ENCODE assay signal across 24 cellular contexts in genomic region chr18:39232937-39233336, GRCh38.
"Had no signal": no experiment of that assay in that cellular context is flagged by ENCODE, and none has a peak within 500 bp of the region (broad histone marks: within the 10 kb centered on the region; RNA-seq: fewer than 3 reads in every experiment).

No MANE protein-coding gene starts in this region.

- H3K36me3 Mint-ChIP-seq: mesothelial cell of epicardium; naive B cell; stimulated activated naive B cell treated with anti-CD40 and anti-IgM and Interleukin-4, amounts not matched to agents 10 μg/mL and 1 μg/mL and 100 μg/mL, for 72 hours had no signal

- H3K27ac Mint-ChIP-seq: mesothelial cell of epicardium; naive B cell; natural killer cell; stimulated activated naive B cell treated with anti-CD40 and anti-IgM and Interleukin-4, amounts not matched to agents 10 μg/mL and 1 μg/mL and 100 μg/mL, for 72 hours had no signal

- H3K27me3 Mint-ChIP-seq: naive B cell; stimulated activated naive B cell treated with anti-CD40 and anti-IgM and Interleukin-4, amounts not matched to agents 10 μg/mL and 1 μg/mL and 100 μg/mL, for 72 hours had no signal

- H3K4me3 Mint-ChIP-seq: mesothelial cell of epicardium; naive B cell; natural killer cell; stimulated activated naive B cell treated with anti-CD40 and anti-IgM and Interleukin-4, amounts not matched to agents 10 μg/mL and 1 μg/mL and 100 μg/mL, for 72 hours had no signal

- DNase-seq: islet precursor cell; left ventricle myocardium inferior; mesendoderm; naive B cell; natural killer cell; pancreas; stimulated activated CD4-positive, alpha-beta T cell treated with anti-CD3 and anti-CD28 coated beads, Interleukin-12 subunit alpha, Interleukin-12 subunit beta, amount 100 ng/mL, for 4 hours; stimulated activated CD4-positive, alpha-beta T cell treated with anti-CD3 and anti-CD28 coated beads, Interleukin-15, amount 100 ng/mL, for 24 hours; stimulated activated CD4-positive, alpha-beta T cell treated with anti-CD3 and anti-CD28 coated beads, Interleukin-2, amount 100 ng/mL, for 24 hours; stimulated activated CD4-positive, alpha-beta T cell treated with anti-CD3 and anti-CD28 coated beads, Interleukin-4, amount 100 ng/mL, for 1 hour; stimulated activated naive B cell treated with anti-CD40 and anti-IgM and Interleukin-4, amounts not matched to agents 10 μg/mL and 1 μg/mL and 100 μg/mL, for 72 hours; stimulated activated naive CD8-positive, alpha-beta T cell treated with anti-CD3 and anti-CD28 coated beads, Interleukin-15, Interleukin-2, amounts not matched to agents 100 U/mL and 50 U/mL, for 24 hours; stomach; testis; thyroid gland; transverse colon had no signal

- H3K36me3 ChIP-seq: left ventricle myocardium inferior, pancreas, right atrium auricular region, stomach, thyroid gland, transverse colon, upper lobe of left lung, vagina had no signal

- H3K4me3 ChIP-seq: hepatocyte, left ventricle myocardium inferior, lung, pancreas, right atrium auricular region, skin epidermis, stomach, testis, thyroid gland, transverse colon, upper lobe of left lung, vagina had no signal

- H3K27me3 ChIP-seq: hepatocyte, pancreas, right atrium auricular region, stomach, testis, thyroid gland, transverse colon, upper lobe of left lung, vagina had no signal

- H3K4me1 Mint-ChIP-seq: naive B cell; natural killer cell; stimulated activated naive B cell treated with anti-CD40 and anti-IgM and Interleukin-4, amounts not matched to agents 10 μg/mL and 1 μg/mL and 100 μg/mL, for 72 hours had no signal

- H2AFZ ChIP-seq: hepatocyte had no signal

- ATAC-seq: natural killer cell; pancreas; sciatic nerve; stimulated activated naive B cell treated with anti-CD40 and anti-IgM and Interleukin-4, amounts not matched to agents 10 μg/mL and 1 μg/mL and 100 μg/mL, for 72 hours; stimulated activated naive CD8-positive, alpha-beta T cell treated with anti-CD3 and anti-CD28 coated beads, Interleukin-15, Interleukin-2, amounts not matched to agents 100 U/mL and 50 U/mL, for 24 hours had no signal

- H3K27ac ChIP-seq: hepatocyte, left ventricle myocardium inferior, pancreas, right atrium auricular region, skin epidermis, stomach, testis, thyroid gland, transverse colon, upper lobe of left lung, vagina had no signal

- H3K9me3 ChIP-seq: pancreas, right atrium auricular region, testis, thyroid gland, transverse colon, upper lobe of left lung, vagina had no signal

- H3K4me1 ChIP-seq: left ventricle myocardium inferior, pancreas, right atrium auricular region, stomach, testis, thyroid gland, transverse colon, upper lobe of left lung, vagina had no signal

- H3K4me2 ChIP-seq: hepatocyte had no signal

- H3K79me2 ChIP-seq: hepatocyte had no signal
